9 cellular contexts compared by ENCODE assay signal in the genomic region with DNA sequence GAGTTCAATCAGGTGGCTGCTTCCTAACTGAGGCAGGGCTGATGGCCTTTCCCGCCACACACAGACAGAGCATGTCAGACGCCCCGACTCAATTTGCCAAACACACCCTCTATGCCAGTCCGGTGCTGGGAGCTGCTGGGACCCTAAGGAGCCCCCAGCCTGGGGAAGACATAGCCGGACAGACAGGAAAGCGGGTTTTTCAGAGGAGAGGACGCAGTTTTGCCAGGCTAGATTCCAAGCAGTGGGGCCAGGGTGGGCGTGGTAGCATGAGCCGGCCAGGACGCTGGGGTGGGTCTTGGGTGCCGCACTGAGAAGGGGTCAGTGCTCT. TPM values are rescaled to one million over a fixed set of nuclear protein-coding genes. Genes with fewer than 3 reads are reported as not detected.
A peak's percentile ranks its signal among the peaks of the same experiment; 100 is the strongest.
DNase-seq lines count a peak whose midpoint lies in the region; ATAC-seq and TF ChIP-seq lines count a peak whose summit lies in the region.
"Had no signal": no experiment of that assay in that cellular context is flagged by ENCODE, and none has a peak within 500 bp of the region (broad histone marks: within the 10 kb centered on the region; RNA-seq: fewer than 3 reads in every experiment).

No MANE protein-coding gene starts in this region.

- peaks cover 25% of the 10 kb centered on the region for H3K4me1 Mint-ChIP-seq in T-helper 1 cell treated with Interleukin-12 subunit alpha and Interleukin-12 subunit beta and Interleukin-4 antibody, amounts not matched to agents 30 μg/mL and 1 μg/mL, for 36 hours (ENCODE audit: low read depth)
- H3K4me1 Mint-ChIP-seq in activated B cell treated with CpG ODN at 0.5 μM for 24 hours: peaks cover 42% of the 10 kb centered on the region

- H3K4me3 ChIP-seq in iPS-15b (ENCODE audit: low read depth, low read length) (peak overlapping the region; percentile 49), stomach smooth muscle (ENCODE audit: low read length in 2 of 2) (peak overlapping the region; percentile 58 to 73)

- no peak overlapping the region for H3K27ac ChIP-seq in stomach smooth muscle (ENCODE audit: low read length)

- H3K36me3 ChIP-seq in iPS-15b (ENCODE audit: control insufficient read depth, insufficient read depth, low read length) (no peaks in the 10 kb centered on the region), stomach smooth muscle (ENCODE audit: control insufficient read depth in 2 of 2, insufficient read depth in 2 of 2, low read length in 2 of 2) (no peaks in the 10 kb centered on the region)

- CTCF ChIA-PET in activated B cell treated with CpG ODN at 0.5 μM for 24 hours (lab: Charles Lee): no interaction called here

- no peak for DNase-seq in T-helper 1 cell
- DNase-seq in activated B cell treated with CpG ODN at 0.5 μM for 24 hours: no peak
- no peak for DNase-seq in NCI-H1694 (lab: John Stamatoyannopoulos, UW)

- no peak for TF ChIP-seq CTCF in activated B cell treated with CpG ODN at 0.5 μM for 24 hours (IDR thresholded peaks at IDR 0.05)

- no peaks in the 10 kb centered on the region for H3K9me3 ChIP-seq in iPS-15b (ENCODE audit: control insufficient read depth, insufficient read depth, low read length)
- no peaks in the 10 kb centered on the region for H3K9me3 ChIP-seq in stomach smooth muscle (ENCODE audit: control insufficient read depth in 2 of 2, low read length in 2 of 2)

- no peaks in the 10 kb centered on the region for H3K9me3 Mint-ChIP-seq in T-helper 1 cell treated with Interleukin-12 subunit alpha and Interleukin-12 subunit beta and Interleukin-4 antibody, amounts not matched to agents 30 μg/mL and 1 μg/mL, for 36 hours
- no peaks in the 10 kb centered on the region for H3K9me3 Mint-ChIP-seq in activated B cell treated with CpG ODN at 0.5 μM for 24 hours

- H3K4me1 ChIP-seq in iPS-15b (ENCODE audit: control insufficient read depth, insufficient read depth, low read length) (peaks cover 2% of the 10 kb centered on the region), stomach smooth muscle (ENCODE audit: control insufficient read depth, insufficient read depth, low read length) (peaks cover 21% of the 10 kb centered on the region)

- H3K27me3 ChIP-seq in iPS-15b (ENCODE audit: control insufficient read depth, insufficient read depth, low read length) (peaks cover 4% of the 10 kb centered on the region), stomach smooth muscle (ENCODE audit: control insufficient read depth in 1 of 2, insufficient read depth in 2 of 2, low read length in 2 of 2) (no peaks in the 10 kb centered on the region)

- peak overlapping the region; percentile 71 for H3K4me3 Mint-ChIP-seq in T-helper 1 cell treated with Interleukin-12 subunit alpha and Interleukin-12 subunit beta and Interleukin-4 antibody, amounts not matched to agents 30 μg/mL and 1 μg/mL, for 36 hours
- H3K4me3 Mint-ChIP-seq in activated B cell treated with CpG ODN at 0.5 μM for 24 hours: peak overlapping the region; percentile 74

- H3K9ac ChIP-seq in iPS-15b (ENCODE audit: low read depth, low read length): peak overlapping the region; percentile 60
- peak overlapping the region; percentile 58 to 67 for H3K9ac ChIP-seq in stomach smooth muscle (ENCODE audit: low read length in 2 of 2)

- peak overlapping the region; percentile 69 for H3K27ac Mint-ChIP-seq in T-helper 1 cell treated with Interleukin-12 subunit alpha and Interleukin-12 subunit beta and Interleukin-4 antibody, amounts not matched to agents 30 μg/mL and 1 μg/mL, for 36 hours
- H3K27ac Mint-ChIP-seq in activated B cell treated with CpG ODN at 0.5 μM for 24 hours: peak overlapping the region; percentile 77

- H3K36me3 Mint-ChIP-seq in T-helper 1 cell treated with Interleukin-12 subunit alpha and Interleukin-12 subunit beta and Interleukin-4 antibody, amounts not matched to agents 30 μg/mL and 1 μg/mL, for 36 hours (ENCODE audit: low read depth): peaks cover 4% of the 10 kb centered on the region
- peaks cover 38% of the 10 kb centered on the region for H3K36me3 Mint-ChIP-seq in activated B cell treated with CpG ODN at 0.5 μM for 24 hours (ENCODE audit: low read depth)

- ATAC-seq in activated B cell treated with CpG ODN at 0.5 μM for 24 hours (ENCODE audit: low read depth): no peak
- no peak for ATAC-seq in GM21717 (IDR thresholded peaks at IDR 0.05; ENCODE audit: unreplicated experiment)
- ATAC-seq in GM19023 (IDR thresholded peaks at IDR 0.05; ENCODE audit: unreplicated experiment): no peak

- intact Hi-C loops in activated B cell treated with CpG ODN at 0.5 μM for 24 hours (cut with micrococcal nuclease): loop anchor here (1.0 to 2.0 kb wide), 2 partner anchors 35 to 211 kb away; no protein-coding TSS in a partner anchor

- no peaks in the 10 kb centered on the region for H3K27me3 Mint-ChIP-seq in T-helper 1 cell treated with Interleukin-12 subunit alpha and Interleukin-12 subunit beta and Interleukin-4 antibody, amounts not matched to agents 30 μg/mL and 1 μg/mL, for 36 hours (ENCODE audit: low read depth)
- H3K27me3 Mint-ChIP-seq in activated B cell treated with CpG ODN at 0.5 μM for 24 hours: no peaks in the 10 kb centered on the region

- POLR2A ChIA-PET in activated B cell treated with CpG ODN at 0.5 μM for 24 hours (lab: Charles Lee): interaction anchor here (0.6 to 2.7 kb wide), 9 partner anchors 13 to 257 kb away, joined by 3 to 19 read pairs (median 5); a partner anchor contains a TSS

RNA-seq across cellular contexts. Expression of a gene that starts 19.8 kb away (rescaled TPM):
- 44.3 and 48.6 TPM in 2 replicates for total RNA-seq in activated B cell treated with CpG ODN at 0.5 μM for 24 hours

RNA-seq across cellular contexts. Expression of a gene that starts 30.6 kb away (rescaled TPM):
- total RNA-seq in activated B cell treated with CpG ODN at 0.5 μM for 24 hours: 19.9 and 20.9 TPM in 2 replicates
- total RNA-seq: myocyte had no signal

RNA-seq across cellular contexts. Expression of a gene that starts 35.6 kb away (rescaled TPM):
- 12.0 and 12.7 TPM in 2 replicates for total RNA-seq in activated B cell treated with CpG ODN at 0.5 μM for 24 hours

RNA-seq across cellular contexts. Expression of a gene that starts 56.3 kb away (rescaled TPM):
- 251 and 255 TPM in 2 replicates for total RNA-seq in activated B cell treated with CpG ODN at 0.5 μM for 24 hours
